In genomic region chr14:70919774-70920173, GRCh38 we compare ENCODE assay signal across 1 cellular context.
TF ChIP-seq lines count a peak whose summit lies in the region.

No MANE protein-coding gene starts in this region.

TF ChIP-seq in WTC11, 78 proteins besides CTCF, POLR2A, EP300 and RAD21 (continued from another document):
- TF ChIP-seq HMGXB4 (CRISPR knock-in tag; IDR thresholded peaks at IDR 0.05) (no peak), ZNF281 (CRISPR knock-in tag; IDR thresholded peaks at IDR 0.05) (no peak), ATF3 (CRISPR knock-in tag; conservative IDR thresholded peaks at IDR 0.05) (no peak)
